23 cellular contexts compared by ENCODE assay signal in genomic region chr2:192645811-192646598, GRCh38.
"Had no signal": no experiment of that assay in that cellular context is flagged by ENCODE, and none has a peak within 500 bp of the region (broad histone marks: within the 10 kb centered on the region; RNA-seq: fewer than 3 reads in every experiment).

No MANE protein-coding gene starts in this region.

- H3K4me3 ChIP-seq: hepatocyte, left ventricle myocardium inferior, lower lobe of right lung, prostate gland, right lobe of liver, spleen, tibial artery, upper lobe of left lung had no signal

- H3K36me3 ChIP-seq: left ventricle myocardium inferior, lower lobe of right lung, prostate gland, right lobe of liver, spleen, tibial artery, upper lobe of left lung had no signal

- H3K27ac ChIP-seq: foreskin keratinocyte, hepatocyte, left ventricle myocardium inferior, lower lobe of right lung, parathyroid adenoma, prostate gland, right lobe of liver, spleen, tibial artery, upper lobe of left lung had no signal

- H3K9me3 ChIP-seq: left ventricle myocardium inferior, lower lobe of right lung, prostate gland, right lobe of liver, spleen, tibial artery, upper lobe of left lung had no signal

- H3K27me3 ChIP-seq: foreskin keratinocyte, hepatocyte, right lobe of liver, spleen, tibial artery, upper lobe of left lung had no signal

- H3K4me1 ChIP-seq: foreskin keratinocyte, left ventricle myocardium inferior, lower lobe of right lung, parathyroid adenoma, prostate gland, right lobe of liver, spleen, tibial artery, upper lobe of left lung had no signal

- ATAC-seq: effector memory CD8-positive, alpha-beta T cell; foreskin keratinocyte; natural killer cell treated with Interleukin-12 subunit alpha and Interleukin-12 subunit beta and Interleukin-15 and Interleukin-18, amount 100 ng/mL, for 72 hours; right lobe of liver; stimulated activated memory B cell treated with anti-CD40 and anti-IgM and Interleukin-4, amounts not matched to agents 10 μg/mL and 1 μg/mL and 100 μg/mL, for 72 hours had no signal

- DNase-seq: effector memory CD8-positive, alpha-beta T cell; erythroblast; foreskin keratinocyte; head of caudate nucleus; kidney; left ventricle myocardium inferior; lower lobe of right lung; mesenchymal stem cell; midbrain; occipital lobe; retina; right lobe of liver; spleen; stimulated activated CD4-positive, alpha-beta T cell treated with anti-CD3 and anti-CD28 coated beads, Interleukin-15, amount 100 ng/mL, for 24 hours; stimulated activated CD4-positive, alpha-beta T cell treated with anti-CD3 and anti-CD28 coated beads, Interleukin-1b, Interleukin-23, amount 100 ng/mL, for 48 hours; stimulated activated CD4-positive, alpha-beta T cell treated with anti-CD3 and anti-CD28 coated beads, Interleukin-4, amount 100 ng/mL, for 24 hours; tibial artery; upper lobe of left lung had no signal
